Comparison of ENCODE assay signal across 26 cellular contexts in genomic region chr5:166834246-166834645, GRCh38.
"Had no signal": no experiment of that assay in that cellular context is flagged by ENCODE, and none has a peak within 500 bp of the region (broad histone marks: within the 10 kb centered on the region; RNA-seq: fewer than 3 reads in every experiment).

No MANE protein-coding gene starts in this region.

- H3K4me1 ChIP-seq: esophagus muscularis mucosa, right atrium auricular region, spleen, testis, tibial artery had no signal

- DNase-seq: cerebellar nuclear complex; dorsolateral prefrontal cortex; effector CD8-positive, alpha-beta T cell; endodermal cell; hypothalamus; immature natural killer cell; mesendoderm; midbrain; naive thymus-derived CD4-positive, alpha-beta T cell; occipital lobe; ovary; posterior cingulate gyrus; spleen; stimulated activated CD4-positive, alpha-beta T cell treated with anti-CD3 and anti-CD28 coated beads, Interleukin-4, amount 100 ng/mL, for 4 hours; stimulated activated naive CD8-positive, alpha-beta T cell treated with anti-CD3 and anti-CD28 coated beads, Interleukin-15, Interleukin-2, amounts not matched to agents 100 U/mL and 50 U/mL, for 24 hours; substantia nigra; testis; tibial artery had no signal

- H3K27ac ChIP-seq: dorsolateral prefrontal cortex, epithelial cell of prostate, esophagus muscularis mucosa, ovary, right atrium auricular region, spleen, testis, tibial artery had no signal

- H3K36me3 Mint-ChIP-seq: immature natural killer cell; naive thymus-derived CD4-positive, alpha-beta T cell; stimulated activated memory B cell treated with anti-CD40 and anti-IgM and Interleukin-4, amounts not matched to agents 10 μg/mL and 1 μg/mL and 100 μg/mL, for 72 hours; type B pancreatic cell had no signal

- H3K4me3 Mint-ChIP-seq: endodermal cell; immature natural killer cell; naive thymus-derived CD4-positive, alpha-beta T cell; nephron; stimulated activated memory B cell treated with anti-CD40 and anti-IgM and Interleukin-4, amounts not matched to agents 10 μg/mL and 1 μg/mL and 100 μg/mL, for 72 hours; type B pancreatic cell had no signal

- H3K27ac Mint-ChIP-seq: endodermal cell; immature natural killer cell; naive thymus-derived CD4-positive, alpha-beta T cell; stimulated activated memory B cell treated with anti-CD40 and anti-IgM and Interleukin-4, amounts not matched to agents 10 μg/mL and 1 μg/mL and 100 μg/mL, for 72 hours; type B pancreatic cell had no signal

- H3K27me3 ChIP-seq: esophagus muscularis mucosa, ovary, right atrium auricular region, spleen, testis, tibial artery had no signal

- H3K27me3 Mint-ChIP-seq: naive thymus-derived CD4-positive, alpha-beta T cell; stimulated activated memory B cell treated with anti-CD40 and anti-IgM and Interleukin-4, amounts not matched to agents 10 μg/mL and 1 μg/mL and 100 μg/mL, for 72 hours; type B pancreatic cell had no signal

- H3K9me3 Mint-ChIP-seq: endodermal cell; nephron; stimulated activated memory B cell treated with anti-CD40 and anti-IgM and Interleukin-4, amounts not matched to agents 10 μg/mL and 1 μg/mL and 100 μg/mL, for 72 hours had no signal

- ATAC-seq: left lobe of liver; naive thymus-derived CD4-positive, alpha-beta T cell; sciatic nerve; stimulated activated memory B cell treated with anti-CD40 and anti-IgM and Interleukin-4, amounts not matched to agents 10 μg/mL and 1 μg/mL and 100 μg/mL, for 72 hours; stimulated activated naive CD8-positive, alpha-beta T cell treated with anti-CD3 and anti-CD28 coated beads, Interleukin-15, Interleukin-2, amounts not matched to agents 100 U/mL and 50 U/mL, for 24 hours had no signal

- H3K4me1 Mint-ChIP-seq: endodermal cell; immature natural killer cell; naive thymus-derived CD4-positive, alpha-beta T cell; nephron; stimulated activated memory B cell treated with anti-CD40 and anti-IgM and Interleukin-4, amounts not matched to agents 10 μg/mL and 1 μg/mL and 100 μg/mL, for 72 hours had no signal

- H3K4me3 ChIP-seq: dorsolateral prefrontal cortex, esophagus muscularis mucosa, ovary, right atrium auricular region, spleen, testis, tibial artery had no signal

- H3K36me3 ChIP-seq: esophagus muscularis mucosa, ovary, right atrium auricular region, spleen, tibial artery had no signal

- H3K9me3 ChIP-seq: esophagus muscularis mucosa, ovary, right atrium auricular region, testis, tibial artery had no signal
